1 cellular context compared by ENCODE assay signal in the genomic region with DNA sequence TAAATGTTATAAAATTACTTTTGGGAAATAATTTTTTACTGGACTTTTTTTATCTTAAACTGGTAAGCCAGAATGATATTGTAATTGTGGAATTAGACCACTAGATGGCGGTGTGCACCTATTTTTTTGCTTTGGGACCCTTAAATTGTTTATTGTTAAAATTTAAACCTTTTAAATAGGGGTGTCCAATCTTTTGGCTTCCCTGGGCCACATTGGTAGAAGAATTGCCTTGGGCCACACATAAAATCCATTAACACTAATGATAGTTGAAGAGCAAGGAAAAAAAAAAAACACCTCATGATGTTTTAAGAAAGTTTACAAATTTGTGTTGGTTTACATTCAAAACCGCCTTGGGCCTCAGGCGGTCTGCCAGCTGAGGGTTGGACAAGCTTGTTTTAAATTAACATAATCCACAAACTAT.
TF ChIP-seq lines count a peak whose summit lies in the region.

No MANE protein-coding gene starts in this region.

TF ChIP-seq in K562, 482 proteins besides CTCF, POLR2A, EP300 and RAD21 (continued from another document):
- no peak for TF ChIP-seq ZNF165 (CRISPR knock-in tag; IDR thresholded peaks at IDR 0.05; ENCODE audit: borderline replicate concordance)
